Comparison of ENCODE assay signal across 23 cellular contexts in the genomic region with DNA sequence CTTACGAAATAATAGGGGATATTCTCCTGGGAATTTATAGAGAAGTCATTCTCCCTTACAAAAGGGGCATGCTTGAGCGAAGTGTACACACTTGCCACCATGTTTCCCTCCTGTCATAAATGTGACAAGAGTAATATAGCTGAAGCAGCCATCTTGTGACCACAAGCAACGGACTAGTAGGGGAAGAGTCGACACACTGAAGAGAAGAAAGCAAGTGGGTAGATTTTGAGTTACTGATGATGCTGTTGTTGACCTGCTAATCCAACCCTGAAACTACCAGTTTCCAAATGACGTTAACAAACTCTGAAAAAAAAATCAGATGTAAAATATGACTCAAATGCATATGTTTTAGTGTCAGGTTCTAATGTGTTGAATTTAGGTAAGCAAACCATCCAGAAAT.
"Had no signal": no experiment of that assay in that cellular context is flagged by ENCODE, and none has a peak within 500 bp of the region (broad histone marks: within the 10 kb centered on the region; RNA-seq: fewer than 3 reads in every experiment).

No MANE protein-coding gene starts in this region.

- H3K4me1 Mint-ChIP-seq: memory B cell; natural killer cell; stimulated activated naive B cell treated with anti-CD40 and anti-IgM and Interleukin-4, amounts not matched to agents 10 μg/mL and 1 μg/mL and 100 μg/mL, for 72 hours had no signal

- DNase-seq: dorsolateral prefrontal cortex; effector CD4-positive, alpha-beta T cell; foreskin fibroblast; gastrocnemius medialis; head of caudate nucleus; kidney; natural killer cell; nucleus accumbens; posterior cingulate gyrus; psoas muscle; right cardiac atrium; sigmoid colon; stimulated activated CD4-positive, alpha-beta T cell treated with anti-CD3 and anti-CD28 coated beads, Interleukin-4, amount 100 ng/mL, for 4 hours; stimulated activated naive B cell treated with anti-CD40 and anti-IgM and Interleukin-4, amounts not matched to agents 10 μg/mL and 1 μg/mL and 100 μg/mL, for 72 hours; upper lobe of left lung had no signal

- H3K27me3 ChIP-seq: dorsolateral prefrontal cortex, gastrocnemius medialis, sigmoid colon, tibial nerve, upper lobe of left lung had no signal

- H3K4me1 ChIP-seq: gastrocnemius medialis, psoas muscle, sigmoid colon, tibial nerve, upper lobe of left lung had no signal

- H3K36me3 Mint-ChIP-seq: memory B cell; stimulated activated naive B cell treated with anti-CD40 and anti-IgM and Interleukin-4, amounts not matched to agents 10 μg/mL and 1 μg/mL and 100 μg/mL, for 72 hours had no signal

- H3K9me3 ChIP-seq: gastrocnemius medialis, psoas muscle, sigmoid colon, thoracic aorta, tibial nerve, upper lobe of left lung had no signal

- ATAC-seq: gastrocnemius medialis; left lobe of liver; natural killer cell; psoas muscle; right cardiac atrium; stimulated activated naive B cell treated with anti-CD40 and anti-IgM and Interleukin-4, amounts not matched to agents 10 μg/mL and 1 μg/mL and 100 μg/mL, for 72 hours had no signal

- H3K4me3 ChIP-seq: dorsolateral prefrontal cortex, gastrocnemius medialis, lung, psoas muscle, sigmoid colon, thoracic aorta, tibial nerve, upper lobe of left lung had no signal

- H3K27ac Mint-ChIP-seq: memory B cell; natural killer cell; stimulated activated naive B cell treated with anti-CD40 and anti-IgM and Interleukin-4, amounts not matched to agents 10 μg/mL and 1 μg/mL and 100 μg/mL, for 72 hours; stimulated activated naive CD8-positive, alpha-beta T cell treated with anti-CD3 and anti-CD28 coated beads, Interleukin-15, Interleukin-2, amounts not matched to agents 100 ng/mL and 50 ng/mL, for 24 hours had no signal

- FAIRE-seq: colon, kidney, urothelium cell line had no signal

- H3K27ac ChIP-seq: dorsolateral prefrontal cortex, gastrocnemius medialis, psoas muscle, sigmoid colon, thoracic aorta, tibial nerve, upper lobe of left lung had no signal

- H3K4me3 Mint-ChIP-seq: memory B cell; natural killer cell; stimulated activated naive B cell treated with anti-CD40 and anti-IgM and Interleukin-4, amounts not matched to agents 10 μg/mL and 1 μg/mL and 100 μg/mL, for 72 hours; stimulated activated naive CD8-positive, alpha-beta T cell treated with anti-CD3 and anti-CD28 coated beads, Interleukin-15, Interleukin-2, amounts not matched to agents 100 ng/mL and 50 ng/mL, for 24 hours had no signal

- H3K36me3 ChIP-seq: gastrocnemius medialis, sigmoid colon, thoracic aorta, tibial nerve, upper lobe of left lung had no signal
